8 cellular contexts compared by ENCODE assay signal in genomic region chr4:130067419-130067818, GRCh38.
"Had no signal": no experiment of that assay in that cellular context is flagged by ENCODE, and none has a peak within 500 bp of the region (broad histone marks: within the 10 kb centered on the region; RNA-seq: fewer than 3 reads in every experiment).

No MANE protein-coding gene starts in this region.

- ATAC-seq: HCT116 had no signal

- H3K9me3 Mint-ChIP-seq: HFFc6 had no signal

- H3K4me3 Mint-ChIP-seq: HFFc6 had no signal

- H2AFZ ChIP-seq: GM23248 had no signal

- H3K27ac Mint-ChIP-seq: HFFc6 had no signal

- H3K4me1 ChIP-seq: HAP-1 had no signal

- H3K9me3 ChIP-seq: HAP-1 had no signal

- H3K36me3 ChIP-seq: HAP-1 had no signal

- H3K27ac ChIP-seq: GM23248, HL-60 had no signal

- H3K4me3 ChIP-seq: GM23248, HAP-1 had no signal

- DNase-seq: GM23248, GOT3, H7, HFFc6, IMR-90 had no signal
